Comparison of ENCODE assay signal across 1 cellular context in the genomic region with DNA sequence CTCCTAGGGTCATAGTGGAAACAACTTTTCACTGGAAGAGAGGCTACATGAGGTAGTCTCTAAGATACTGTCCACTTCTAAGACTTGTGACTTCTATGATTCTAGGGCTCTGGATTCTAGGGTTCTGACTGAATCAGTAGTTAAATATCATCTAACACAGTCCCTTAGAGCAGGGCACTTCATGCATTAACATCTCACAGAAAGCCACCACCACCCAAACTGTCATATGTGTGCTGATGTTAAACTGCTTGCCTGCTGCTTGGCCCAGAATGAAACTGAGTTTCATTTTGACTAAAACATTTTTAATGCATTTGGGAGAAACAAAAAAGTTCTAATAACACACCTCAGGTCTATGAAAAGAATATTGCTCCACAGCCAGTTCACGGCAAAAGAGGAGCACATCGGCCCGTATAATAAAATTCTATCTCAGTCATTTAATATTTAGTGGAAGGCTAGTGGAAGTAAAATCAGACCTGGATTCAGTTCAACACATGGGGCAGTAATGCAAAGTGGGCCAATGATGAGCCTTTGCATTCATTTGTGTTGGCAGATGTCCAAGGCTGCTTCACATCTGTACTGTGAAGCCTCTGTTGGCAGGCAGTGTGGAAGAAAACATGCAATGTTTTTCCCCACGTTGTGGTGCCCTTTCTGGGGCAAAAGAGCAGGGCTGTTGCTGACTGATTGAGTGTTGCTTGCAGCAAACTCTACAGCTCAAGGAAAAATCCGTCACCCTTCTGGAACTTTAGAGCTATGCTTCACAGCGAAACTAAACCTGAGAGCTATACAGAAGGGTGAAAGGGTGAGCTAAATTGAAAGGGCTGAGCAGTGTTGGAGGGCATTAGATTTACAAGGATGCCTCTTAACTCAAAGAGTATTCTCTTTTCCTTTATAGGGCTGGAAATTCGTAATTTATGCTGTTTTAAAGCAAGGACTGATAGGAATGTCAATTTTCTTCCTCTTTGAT.
TF ChIP-seq lines count a peak whose summit lies in the region.

No MANE protein-coding gene starts in this region.

TF ChIP-seq in endothelial cell of umbilical vein, 7 proteins besides CTCF, POLR2A, EP300 and RAD21:
- TF ChIP-seq MYC (IDR thresholded peaks at IDR 0.05; ENCODE audit: low read depth, low read length), result no peak
- no peak for TF ChIP-seq EZH2 (IDR thresholded peaks at IDR 0.05; ENCODE audit: borderline replicate concordance, low read depth, low read length, severe bottlenecking)
- no peak for TF ChIP-seq GATA2 (IDR thresholded peaks at IDR 0.05; ENCODE audit: insufficient read depth, insufficient read length, low read depth, low read length)
- TF ChIP-seq FOS (IDR thresholded peaks at IDR 0.05; ENCODE audit: borderline replicate concordance, insufficient read depth, low read length), result no peak
- TF ChIP-seq POLR2AphosphoS5 (IDR thresholded peaks at IDR 0.05; ENCODE audit: insufficient read depth, low read depth, low read length), result no peak
- TF ChIP-seq, protein P1, sequence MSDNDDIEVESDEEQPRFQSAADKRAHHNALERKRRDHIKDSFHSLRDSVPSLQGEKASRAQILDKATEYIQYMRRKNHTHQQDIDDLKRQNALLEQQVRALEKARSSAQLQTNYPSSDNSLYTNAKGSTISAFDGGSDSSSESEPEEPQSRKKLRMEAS (IDR thresholded peaks at IDR 0.05; ENCODE audit: insufficient read depth, insufficient read length), result no peak
- TF ChIP-seq JUN (IDR thresholded peaks at IDR 0.05; ENCODE audit: borderline replicate concordance, insufficient read depth, insufficient read length, low read depth), result no peak
